In the genomic region with DNA sequence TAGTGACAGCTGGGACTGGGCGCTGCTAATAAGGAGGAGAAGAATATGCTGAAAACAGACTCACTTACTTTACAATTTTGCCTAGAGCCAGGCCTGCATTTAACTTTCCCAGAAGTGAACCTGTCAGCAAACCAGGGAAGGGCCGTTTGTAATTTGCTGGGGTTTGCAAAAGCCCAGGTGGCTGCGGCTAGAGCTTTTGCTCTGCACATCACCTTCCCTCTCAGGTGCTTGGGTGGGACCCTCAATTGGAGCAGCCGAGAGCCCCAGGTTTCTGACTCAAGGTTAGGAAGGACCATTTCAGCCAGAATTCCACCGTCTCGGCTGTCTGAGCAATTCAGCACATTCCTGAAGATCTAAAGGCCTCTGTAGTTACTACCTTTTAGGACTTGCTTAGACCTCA, we compare ENCODE assay signal across 20 cellular contexts.
DNase-seq lines count a peak whose midpoint lies in the region; ATAC-seq and TF ChIP-seq lines count a peak whose summit lies in the region.
"Had no signal": no experiment of that assay in that cellular context is flagged by ENCODE, and none has a peak within 500 bp of the region (broad histone marks: within the 10 kb centered on the region; RNA-seq: fewer than 3 reads in every experiment).

No MANE protein-coding gene starts in this region.

- H3K4me2 ChIP-seq in Karpas-422 (ENCODE audit: low read depth, low read length, poor library complexity, severe bottlenecking) (peak overlapping the region; percentile 59), osteoblast (ENCODE audit: insufficient read depth, low read length) (no peak overlapping the region)

- no peaks in the 10 kb centered on the region for H3K36me3 Mint-ChIP-seq in CD4-positive, alpha-beta T cell (ENCODE audit: low read depth)

- H3K27ac Mint-ChIP-seq in CD4-positive, alpha-beta T cell: peak overlapping the region; percentile 81
- H3K27ac Mint-ChIP-seq: H9 had no signal

- H3K9ac ChIP-seq in Karpas-422 (ENCODE audit: low read length): peak overlapping the region; percentile 52
- H3K9ac ChIP-seq: BLaER1 treated with 17β-estradiol and CSF1 and Interleukin-3, amounts not matched to agents 10 nM and 100 nM had no signal

- H3K4me3 Mint-ChIP-seq in CD4-positive, alpha-beta T cell: no peak overlapping the region
- H3K4me3 Mint-ChIP-seq: H9 had no signal

- POLR2A ChIA-PET in CD4-positive, alpha-beta T cell (lab: Charles Lee): interaction anchor here (1.4 kb wide), 1 partner anchor 140 kb away, joined by 6 read pairs; no protein-coding TSS in a partner anchor

- intact Hi-C loops in CD4-positive, alpha-beta T cell (cut with DNase I, micrococcal nuclease): no loop called here

- H3K27ac ChIP-seq in CD4-positive, alpha-beta T cell (ENCODE audit: low read depth, low read length): no peak overlapping the region
- no peak overlapping the region for H3K27ac ChIP-seq in Karpas-422 (ENCODE audit: low read length)
- H3K27ac ChIP-seq in osteoblast (ENCODE audit: low read depth, low read length): no peak overlapping the region
- H3K27ac ChIP-seq: BLaER1 treated with 17β-estradiol and CSF1 and Interleukin-3, amounts not matched to agents 10 nM and 100 nM; Peyer's patch had no signal

- H3K9me3 Mint-ChIP-seq in CD4-positive, alpha-beta T cell: no peaks in the 10 kb centered on the region
- H3K9me3 Mint-ChIP-seq: H9 had no signal

- no peaks in the 10 kb centered on the region for H3K27me3 Mint-ChIP-seq in CD4-positive, alpha-beta T cell

- no peaks in the 10 kb centered on the region for H3K36me3 ChIP-seq in Karpas-422 (ENCODE audit: insufficient read depth, low read length)
- H3K36me3 ChIP-seq in osteoblast (ENCODE audit: insufficient read depth, low read length): no peaks in the 10 kb centered on the region
- H3K36me3 ChIP-seq: BLaER1 treated with 17β-estradiol and CSF1 and Interleukin-3, amounts not matched to agents 10 nM and 100 nM; Peyer's patch had no signal

- peak overlapping the region; percentile 13; the same call in 1 of the 2 replicates for H2AFZ ChIP-seq in Karpas-422 (ENCODE audit: low read length)
- peak overlapping the region; percentile 79 for H2AFZ ChIP-seq in osteoblast (ENCODE audit: low read length)

- H3K9me3 ChIP-seq in CD4-positive, alpha-beta T cell (ENCODE audit: control insufficient read depth, low read length): no peaks in the 10 kb centered on the region
- no peaks in the 10 kb centered on the region for H3K9me3 ChIP-seq in Karpas-422 (ENCODE audit: low read length)
- H3K9me3 ChIP-seq in osteoblast (ENCODE audit: low read depth, low read length): no peaks in the 10 kb centered on the region
- H3K9me3 ChIP-seq: BLaER1 treated with 17β-estradiol and CSF1 and Interleukin-3, amounts not matched to agents 10 nM and 100 nM; Peyer's patch had no signal

- ATAC-seq in CD4-positive, alpha-beta T cell (ENCODE audit: poor library complexity): no peak
- ATAC-seq in GM21717 (IDR thresholded peaks at IDR 0.05; ENCODE audit: unreplicated experiment): no peak
- ATAC-seq: Right ventricle myocardium inferior had no signal

- CTCF ChIA-PET in CD4-positive, alpha-beta T cell (lab: Charles Lee): no interaction called here

- no peaks in the 10 kb centered on the region for H3K9me2 ChIP-seq in Karpas-422 (replicated peaks; ENCODE audit: insufficient read depth, low read length)

- no peaks in the 10 kb centered on the region for H4K20me1 ChIP-seq in Karpas-422 (ENCODE audit: insufficient read depth, low read depth, low read length)
- no peaks in the 10 kb centered on the region for H4K20me1 ChIP-seq in osteoblast (ENCODE audit: insufficient read depth, low read length)
- H4K20me1 ChIP-seq: BLaER1 treated with 17β-estradiol and CSF1 and Interleukin-3, amounts not matched to agents 10 nM and 100 nM had no signal

- H3K4me1 ChIP-seq in Karpas-422 (ENCODE audit: low read length) (peaks cover 46% of the 10 kb centered on the region), osteoblast (ENCODE audit: insufficient read depth, low read length) (peaks cover 6% of the 10 kb centered on the region)

- H3K79me2 ChIP-seq in Karpas-422 (ENCODE audit: low read length) (no peaks in the 10 kb centered on the region), osteoblast (ENCODE audit: insufficient read depth, low read length) (no peaks in the 10 kb centered on the region)

- H3K4me1 Mint-ChIP-seq in CD4-positive, alpha-beta T cell (ENCODE audit: low read depth): peaks cover 28% of the 10 kb centered on the region

- H3K4me3 ChIP-seq in Karpas-422 (ENCODE audit: low read length) (peak overlapping the region; percentile 40; the same call in 1 of the 2 replicates), osteoblast (ENCODE audit: insufficient read depth, low read length) (no peak overlapping the region)
- H3K4me3 ChIP-seq: BLaER1 treated with 17β-estradiol and CSF1 and Interleukin-3, amounts not matched to agents 10 nM and 100 nM; Peyer's patch had no signal

- no peak for DNase-seq in CD4-positive, alpha-beta T cell
- DNase-seq in Karpas-422: no peak
- DNase-seq in cerebellar cortex (ENCODE audit: low spot score): peak; percentile 28
- DNase-seq in osteoblast (ENCODE audit: insufficient read length, low spot score, missing footprints): no peak
- DNase-seq in activated gamma-delta T cell (lab: John Stamatoyannopoulos, UW): no peak
- no peak for DNase-seq in iPS-NIHi11 (ENCODE audit: low spot score)
- DNase-seq: COR-L47; DMS 273 treated with DMSO at 0.1 percent for 48 hours; DND-41; H9; NCI-H1048; NCI-H1436 treated with DMSO at 0.1 percent for 48 hours; NCI-H2029; NCI-H446 treated with DMSO at 0.1 percent for 48 hours; NCI-H69; NK-92 treated with Interleukin-12 subunit alpha and Interleukin-12 subunit beta, amount 100 ng/mL, for 24 hours; Peyer's patch had no signal

- no peaks in the 10 kb centered on the region for H3K27me3 ChIP-seq in CD4-positive, alpha-beta T cell (ENCODE audit: control insufficient read depth, insufficient read depth, low read length)
- no peaks in the 10 kb centered on the region for H3K27me3 ChIP-seq in Karpas-422 (ENCODE audit: low read length)
- peaks cover 3% of the 10 kb centered on the region for H3K27me3 ChIP-seq in osteoblast (ENCODE audit: insufficient read depth, low read length)
- H3K27me3 ChIP-seq: BLaER1 treated with 17β-estradiol and CSF1 and Interleukin-3, amounts not matched to agents 10 nM and 100 nM; Peyer's patch had no signal

- no peak for TF ChIP-seq CTCF in CD4-positive, alpha-beta T cell (IDR thresholded peaks at IDR 0.05)
- no peak for TF ChIP-seq CTCF in osteoblast (IDR thresholded peaks at IDR 0.05; ENCODE audit: extremely low read depth, low read depth, low read length)
